14 cellular contexts compared by ENCODE assay signal in genomic region chr13:114152831-114153371, GRCh38. TPM values are rescaled to one million over a fixed set of nuclear protein-coding genes. Genes with fewer than 3 reads are reported as not detected.
DNase-seq lines count a peak whose midpoint lies in the region; ATAC-seq, FAIRE-seq and TF ChIP-seq lines count a peak whose summit lies in the region.
"Had no signal": no experiment of that assay in that cellular context is flagged by ENCODE, and none has a peak within 500 bp of the region (broad histone marks: within the 10 kb centered on the region; RNA-seq: fewer than 3 reads in every experiment).

No MANE protein-coding gene starts in this region.

- no peak for TF ChIP-seq POLR2A in NB4 (IDR thresholded peaks at IDR 0.05; ENCODE audit: extremely low read depth, insufficient read length)
- TF ChIP-seq POLR2A in endothelial cell of umbilical vein (IDR thresholded peaks at IDR 0.05; ENCODE audit: low read depth, low read length), result no peak
- TF ChIP-seq POLR2A in esophagus squamous epithelium (IDR thresholded peaks at IDR 0.05), result no peak

- no peaks in the 10 kb centered on the region for H4K20me1 ChIP-seq in endothelial cell of umbilical vein (replicated peaks; ENCODE audit: control insufficient read depth, extremely low read depth, insufficient read depth, low read length)
- H4K20me1 ChIP-seq in osteoblast (ENCODE audit: insufficient read depth, low read length), result no peaks in the 10 kb centered on the region

- FAIRE-seq in endothelial cell of umbilical vein (lab: Jason Lieb, UNC), result no peak
- FAIRE-seq: GM18507 had no signal

- peak overlapping the region in 1 of 8 donors; percentile 42 for H3K4me3 Mint-ChIP-seq in CD4-positive, alpha-beta memory T cell

- peaks cover 63 to 86% (median 76%) of the 10 kb centered on the region in 4 donors for H3K4me1 Mint-ChIP-seq in CD4-positive, alpha-beta memory T cell

- H3K4me2 ChIP-seq in endothelial cell of umbilical vein (ENCODE audit: insufficient read depth, low read length), result no peak overlapping the region
- peak overlapping the region; percentile 29 for H3K4me2 ChIP-seq in osteoblast (ENCODE audit: insufficient read depth, low read length)

- H3K4me1 ChIP-seq in CD4-positive, alpha-beta memory T cell (ENCODE audit: insufficient read depth, low read length), result peaks cover 80% of the 10 kb centered on the region
- H3K4me1 ChIP-seq in endothelial cell of umbilical vein (ENCODE audit: control insufficient read depth, extremely low read depth, insufficient read depth, low read length) (no peaks in the 10 kb centered on the region), osteoblast (ENCODE audit: insufficient read depth, low read length) (peaks cover 3% of the 10 kb centered on the region), esophagus squamous epithelium (peaks cover 0 to 12% (median 3%) of the 10 kb centered on the region in 3 donors)
- H3K4me1 ChIP-seq: adrenal gland had no signal

- intact Hi-C loops in CD4-positive, alpha-beta memory T cell (cut with micrococcal nuclease), result no loop called here
- intact Hi-C loops in endothelial cell of umbilical vein (cut with micrococcal nuclease) (no loop called here), esophagus squamous epithelium (cut with DNase I) (loop anchor here (5.0 kb wide), 1 partner anchor 49 kb away; no protein-coding TSS in a partner anchor), posterior cingulate gyrus (cut with DNase I) (no loop called here)

- H3K9me3 ChIP-seq in CD4-positive, alpha-beta memory T cell (ENCODE audit: control insufficient read depth in 1 of 2, low read length in 2 of 2), result no peaks in the 10 kb centered on the region
- H3K9me3 ChIP-seq in endothelial cell of umbilical vein (replicated peaks; ENCODE audit: control insufficient read depth, insufficient read depth, low read length), result no peaks in the 10 kb centered on the region
- H3K9me3 ChIP-seq in osteoblast (ENCODE audit: low read depth, low read length), result no peaks in the 10 kb centered on the region
- H3K9me3 ChIP-seq in esophagus squamous epithelium, result no peaks in the 10 kb centered on the region
- H3K9me3 ChIP-seq: adrenal gland had no signal

- H3K27ac ChIP-seq in CD4-positive, alpha-beta memory T cell (ENCODE audit: low read depth, low read length), result no peak overlapping the region
- H3K27ac ChIP-seq in endothelial cell of umbilical vein (ENCODE audit: insufficient read depth, low read depth, low read length) (no peak overlapping the region), osteoblast (ENCODE audit: low read depth, low read length) (no peak overlapping the region), esophagus squamous epithelium (no peak overlapping the region)
- H3K27ac ChIP-seq: adrenal gland had no signal

- CTCF ChIA-PET in CD4-positive, alpha-beta memory T cell (lab: Charles Lee; ENCODE audit: partially characterized antibody), result interaction anchor here (0.8 to 3.2 kb wide), 4 partner anchors 9 to 74 kb away, joined by 4 to 13 read pairs (median 6); no protein-coding TSS in a partner anchor
- CTCF ChIA-PET in endothelial cell of umbilical vein (lab: Charles Lee), result no interaction called here

- no peaks in the 10 kb centered on the region for H3K9me1 ChIP-seq in endothelial cell of umbilical vein (replicated peaks; ENCODE audit: control insufficient read depth, extremely low read depth, insufficient read depth, low read length)

- H3K27me3 ChIP-seq in CD4-positive, alpha-beta memory T cell (ENCODE audit: insufficient read depth, low read length), result no peaks in the 10 kb centered on the region
- H3K27me3 ChIP-seq in endothelial cell of umbilical vein (ENCODE audit: control insufficient read depth in 2 of 2, insufficient read depth in 2 of 2, low read length in 2 of 2), result peaks cover 0 to 3% of the 10 kb centered on the region in 2 experiments
- H3K27me3 ChIP-seq in osteoblast (ENCODE audit: insufficient read depth, low read length), result no peaks in the 10 kb centered on the region
- peaks cover 0 to 5% (median 0%) of the 10 kb centered on the region in 4 donors for H3K27me3 ChIP-seq in esophagus squamous epithelium
- H3K27me3 ChIP-seq: adrenal gland had no signal

- ATAC-seq in HG03095 (IDR thresholded peaks at IDR 0.05; ENCODE audit: unreplicated experiment), result no peak

- no peak overlapping the region for H3K4me3 ChIP-seq in CD4-positive, alpha-beta memory T cell (ENCODE audit: low read length in 2 of 2)
- H3K4me3 ChIP-seq in NB4 (ENCODE audit: low read depth, low read length), result no peak overlapping the region
- H3K4me3 ChIP-seq in endothelial cell of umbilical vein (replicated peaks in 1 of 3; ENCODE audit: insufficient read depth in 1 of 3, low read depth in 1 of 3, low read length in 3 of 3), result no peak overlapping the region
- H3K4me3 ChIP-seq in osteoblast (ENCODE audit: insufficient read depth, low read length), result no peak overlapping the region
- H3K4me3 ChIP-seq in esophagus squamous epithelium, result no peak overlapping the region
- H3K4me3 ChIP-seq: adrenal gland had no signal

- H3K9ac ChIP-seq in endothelial cell of umbilical vein (replicated peaks; ENCODE audit: extremely low read depth, insufficient read depth, low read length), result no peak overlapping the region

- no peak for DNase-seq in CD4-positive, alpha-beta memory T cell
- DNase-seq in NB4 (ENCODE audit: low read depth), result peak; percentile 82
- no peak for DNase-seq in endothelial cell of umbilical vein (ENCODE audit: low read depth, low spot score)
- peak; percentile 86 for DNase-seq in osteoblast (ENCODE audit: insufficient read length, low spot score, missing footprints)
- DNase-seq in esophagus squamous epithelium (lab: John Stamatoyannopoulos, UW), result no peak
- no peak for DNase-seq in posterior cingulate gyrus
- DNase-seq: adrenal gland; effector CD4-positive, alpha-beta T cell; mesenchymal stem cell; NCI-H2171; retina had no signal

- no peaks in the 10 kb centered on the region for H3K36me3 ChIP-seq in CD4-positive, alpha-beta memory T cell (ENCODE audit: insufficient read depth, low read length)
- no peaks in the 10 kb centered on the region for H3K36me3 ChIP-seq in endothelial cell of umbilical vein (ENCODE audit: control insufficient read depth in 2 of 2, extremely low read depth in 1 of 2, insufficient read depth in 2 of 2, low read length in 2 of 2)
- H3K36me3 ChIP-seq in osteoblast (ENCODE audit: insufficient read depth, low read length), result no peaks in the 10 kb centered on the region
- H3K36me3 ChIP-seq in esophagus squamous epithelium, result no peaks in the 10 kb centered on the region
- H3K36me3 ChIP-seq: adrenal gland had no signal

- peaks cover 2 to 6% of the 10 kb centered on the region in 2 donors for H3K36me3 Mint-ChIP-seq in CD4-positive, alpha-beta memory T cell

- POLR2A ChIA-PET in CD4-positive, alpha-beta memory T cell (lab: Charles Lee; ENCODE audit: partially characterized antibody), result interaction anchor here (1.8 to 4.0 kb wide), 5 partner anchors 9 to 23 kb away, joined by 6 to 32 read pairs (median 24); no protein-coding TSS in a partner anchor
- POLR2A ChIA-PET in endothelial cell of umbilical vein (lab: Charles Lee), result no interaction called here

- BruUV-seq in endothelial cell of umbilical vein (replicated peaks; lab: Mats Ljungman, UMichigan), result no TSS peak

- TF ChIP-seq CTCF in NB4 (IDR thresholded peaks at IDR 0.05; ENCODE audit: low read depth, low read length) (no peak), endothelial cell of umbilical vein (IDR thresholded peaks at IDR 0.05; ENCODE audit: extremely low read depth in 1 of 2, insufficient read depth in 1 of 2, low read depth in 1 of 2, low read length in 2 of 2) (no peak), osteoblast (IDR thresholded peaks at IDR 0.05; ENCODE audit: extremely low read depth, low read depth, low read length) (no peak), esophagus squamous epithelium (IDR thresholded peaks at IDR 0.05) (no peak)

- no peaks in the 10 kb centered on the region for H3K27me3 Mint-ChIP-seq in CD4-positive, alpha-beta memory T cell

- H3K79me2 ChIP-seq in endothelial cell of umbilical vein (ENCODE audit: control insufficient read depth, insufficient read depth, low read length) (no peaks in the 10 kb centered on the region), osteoblast (ENCODE audit: insufficient read depth, low read length) (no peaks in the 10 kb centered on the region)

- H3K27ac Mint-ChIP-seq in CD4-positive, alpha-beta memory T cell, result peak overlapping the region; percentile 58 to 100 (median 95)

- H2AFZ ChIP-seq in endothelial cell of umbilical vein (ENCODE audit: low read depth, low read length), result no peak overlapping the region
- peak overlapping the region; percentile 74 for H2AFZ ChIP-seq in osteoblast (ENCODE audit: low read length)

- H3K9me3 Mint-ChIP-seq in CD4-positive, alpha-beta memory T cell, result peaks cover 0 to 5% (median 0%) of the 10 kb centered on the region in 8 donors

- dilution Hi-C loops in endothelial cell of umbilical vein (cut with MboI; ENCODE audit: extremely low pct_ligation_motif_present, low sequenced_read_pairs), result no loop called here

- WGBS in esophagus squamous epithelium, 2 donors, result 73% methylated on average over 10 to 20 of the region's 20 CpGs

RNA-seq across cellular contexts. Expression of gene RASA3, which starts 20.5 kb away (rescaled TPM):
- 100 to 1,000 TPM; 171 to 174 TPM for total RNA-seq in CD4-positive, alpha-beta memory T cell
- 100 to 1,000 TPM in 1 of 2 donors, 10 to 100 TPM in 1; 65.5 to 141 TPM for polyA plus RNA-seq in CD4-positive, alpha-beta memory T cell
- 51.2 and 53.8 TPM in 2 replicates for total RNA-seq in endothelial cell of umbilical vein
- 22.5 and 26.5 TPM in 2 replicates for polyA plus RNA-seq in endothelial cell of umbilical vein
- 35.6 and 36.3 TPM in 2 replicates for polyA plus RNA-seq in endothelial cell of umbilical vein (2011; cell fraction: cytosol; rRNA removed)
- polyA plus RNA-seq in endothelial cell of umbilical vein (2011; cell fraction: nucleus; rRNA removed), result 51.2 and 56.7 TPM in 2 replicates
- polyA plus RNA-seq in endothelial cell of umbilical vein (2012), result 41.1 and 42.8 TPM in 2 replicates
- polyA minus RNA-seq in endothelial cell of umbilical vein, result 34.5 and 39.0 TPM in 2 replicates
- polyA minus RNA-seq in endothelial cell of umbilical vein (2011; cell fraction: cytosol; rRNA and poly(A)+ RNA removed), result 5.5 TPM
- polyA minus RNA-seq in endothelial cell of umbilical vein (2011; cell fraction: nucleus; rRNA and poly(A)+ RNA removed), result 20.8 and 28.6 TPM in 2 replicates
- 40.7 and 41.3 TPM in 2 replicates for total RNA-seq in osteoblast
- 1 to 10 TPM; 1.4 to 8.8 (median 3.1) TPM for total RNA-seq in esophagus squamous epithelium

RNA-seq across cellular contexts. Expression of gene CFAP97D2, which starts 26.2 kb away (rescaled TPM):
- not detected for total RNA-seq in CD4-positive, alpha-beta memory T cell
- polyA plus RNA-seq in CD4-positive, alpha-beta memory T cell, result not detected
- total RNA-seq in endothelial cell of umbilical vein (not detected in 2 replicates), osteoblast (not detected in 2 replicates), esophagus squamous epithelium (not detected)
- 0.13 TPM in 1 of 2 replicates, not detected in the other for polyA plus RNA-seq in endothelial cell of umbilical vein
- polyA plus RNA-seq in endothelial cell of umbilical vein (2011; cell fraction: cytosol; rRNA removed), result not detected in 2 replicates
- not detected in 2 replicates for polyA plus RNA-seq in endothelial cell of umbilical vein (2011; cell fraction: nucleus; rRNA removed)
- not detected in 2 replicates for polyA plus RNA-seq in endothelial cell of umbilical vein (2012)
- polyA minus RNA-seq in endothelial cell of umbilical vein, result not detected in 2 replicates
- not detected for polyA minus RNA-seq in endothelial cell of umbilical vein (2011; cell fraction: cytosol; rRNA and poly(A)+ RNA removed)
- not detected in 2 replicates for polyA minus RNA-seq in endothelial cell of umbilical vein (2011; cell fraction: nucleus; rRNA and poly(A)+ RNA removed)
- total RNA-seq: adrenal gland, subcutaneous adipose tissue had no signal
- polyA plus RNA-seq: adrenal gland had no signal

Comparison
In these comparisons a context has a peak if more than half of its experiments do, and no peak if none do; other contexts are left out.
1. DNase-seq: peak in NB4 (single experiment) and osteoblast (single experiment); none in CD4-positive, alpha-beta memory T cell (0 of 5), endothelial cell of umbilical vein (single experiment), esophagus squamous epithelium (single experiment) and posterior cingulate gyrus (0 of 10).